In genomic region chr2:196113061-196113974, GRCh38 we compare ENCODE assay signal across 1 cellular context.
TF ChIP-seq lines count a peak whose summit lies in the region.

No MANE protein-coding gene starts in this region.

TF ChIP-seq in SK-N-SH, 30 proteins besides CTCF, POLR2A, EP300 and RAD21 (continued from another document):
- TF ChIP-seq REST (IDR thresholded peaks at IDR 0.05; ENCODE audit: low read depth, low read length) (no peak), TEAD4 (IDR thresholded peaks at IDR 0.05; ENCODE audit: borderline replicate concordance, insufficient read depth) (no peak), RFX5 (IDR thresholded peaks at IDR 0.05; ENCODE audit: low read length) (no peak), SIN3A (IDR thresholded peaks at IDR 0.05; ENCODE audit: borderline replicate concordance, low read depth, low read length) (no peak), YY1 (IDR thresholded peaks at IDR 0.05; ENCODE audit: low read depth) (no peak), IRF3 (IDR thresholded peaks at IDR 0.05; ENCODE audit: low read depth, low read length) (no peak), FOXJ3 (CRISPR knock-in tag; IDR thresholded peaks at IDR 0.05) (no peak), PBX3 (IDR thresholded peaks at IDR 0.05) (no peak)
TF ChIP-seq in SK-N-SH: peak in this region for 0.
